Comparison of ENCODE assay signal across 1 cellular context in the genomic region with DNA sequence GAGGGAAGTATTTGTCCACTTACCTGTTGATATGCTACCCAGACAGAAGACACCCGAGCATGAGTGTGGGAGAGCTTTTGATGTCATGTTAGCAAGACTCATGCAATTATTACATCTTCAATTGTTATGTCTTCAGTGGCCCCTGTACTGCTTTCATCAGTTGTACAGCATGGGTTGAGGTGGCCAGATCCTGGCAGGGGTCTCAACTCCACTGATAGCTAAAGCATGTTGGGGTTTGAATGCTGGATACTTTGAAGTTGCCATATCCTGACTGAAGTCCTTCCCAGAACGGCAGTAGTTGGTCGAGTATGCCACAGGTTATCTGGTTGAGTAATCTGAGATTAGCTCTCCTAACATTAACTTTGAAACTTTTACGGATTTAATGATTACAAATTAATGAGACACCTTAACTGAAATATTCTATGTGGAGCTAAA.
TF ChIP-seq lines count a peak whose summit lies in the region.

No MANE protein-coding gene starts in this region.

TF ChIP-seq in HepG2, 621 proteins besides CTCF, POLR2A, EP300 and RAD21 (continued from another document and continues in another):
- TF ChIP-seq UBTF (CRISPR knock-in tag; IDR thresholded peaks at IDR 0.05) (no peak), ZFP37 (CRISPR knock-in tag; IDR thresholded peaks at IDR 0.05; ENCODE audit: borderline replicate concordance) (no peak), ZNF883 (CRISPR knock-in tag; IDR thresholded peaks at IDR 0.05; ENCODE audit: not compliant biosample characterization) (no peak), EEA1 (CRISPR knock-in tag; IDR thresholded peaks at IDR 0.05; ENCODE audit: borderline replicate concordance) (no peak), KLF6 (CRISPR knock-in tag; IDR thresholded peaks at IDR 0.05) (no peak), ZNF841 (CRISPR knock-in tag; IDR thresholded peaks at IDR 0.05; ENCODE audit: borderline replicate concordance) (0 out of 2 replicates have a peak, but pooled peaks have one; percentile 69), ZNF12 (CRISPR knock-in tag; IDR thresholded peaks at IDR 0.05) (no peak), DBP (CRISPR knock-in tag; IDR thresholded peaks at IDR 0.05; ENCODE audit: not compliant biosample characterization) (peak; percentile 21), ZNF7 (CRISPR knock-in tag; IDR thresholded peaks at IDR 0.05) (no peak), CBX1 (IDR thresholded peaks at IDR 0.05; ENCODE audit: low read depth) (no peak), ZNF142 (CRISPR knock-in tag; IDR thresholded peaks at IDR 0.05) (no peak), ZNF780A (CRISPR knock-in tag; IDR thresholded peaks at IDR 0.05) (0 out of 2 replicates have a peak, but pooled peaks have one; percentile 62), NFATC3 (CRISPR knock-in tag; IDR thresholded peaks at IDR 0.05) (no peak), CCAR2 (optimal IDR thresholded peaks at IDR 0.05; ENCODE audit: low read depth, low read length) (no peak), GTF3A (CRISPR knock-in tag; conservative IDR thresholded peaks at IDR 0.05) (no peak), ERF (CRISPR knock-in tag; IDR thresholded peaks at IDR 0.05) (no peak), ZNF160 (CRISPR knock-in tag; IDR thresholded peaks at IDR 0.05) (no peak), ZNF562 (CRISPR knock-in tag; IDR thresholded peaks at IDR 0.05; ENCODE audit: borderline replicate concordance) (no peak), SP1 (IDR thresholded peaks at IDR 0.05) (no peak), SP1 (CRISPR knock-in tag; IDR thresholded peaks at IDR 0.05) (0 out of 2 replicates have a peak, but pooled peaks have one; percentile 8)
- TF ChIP-seq, protein P1, sequence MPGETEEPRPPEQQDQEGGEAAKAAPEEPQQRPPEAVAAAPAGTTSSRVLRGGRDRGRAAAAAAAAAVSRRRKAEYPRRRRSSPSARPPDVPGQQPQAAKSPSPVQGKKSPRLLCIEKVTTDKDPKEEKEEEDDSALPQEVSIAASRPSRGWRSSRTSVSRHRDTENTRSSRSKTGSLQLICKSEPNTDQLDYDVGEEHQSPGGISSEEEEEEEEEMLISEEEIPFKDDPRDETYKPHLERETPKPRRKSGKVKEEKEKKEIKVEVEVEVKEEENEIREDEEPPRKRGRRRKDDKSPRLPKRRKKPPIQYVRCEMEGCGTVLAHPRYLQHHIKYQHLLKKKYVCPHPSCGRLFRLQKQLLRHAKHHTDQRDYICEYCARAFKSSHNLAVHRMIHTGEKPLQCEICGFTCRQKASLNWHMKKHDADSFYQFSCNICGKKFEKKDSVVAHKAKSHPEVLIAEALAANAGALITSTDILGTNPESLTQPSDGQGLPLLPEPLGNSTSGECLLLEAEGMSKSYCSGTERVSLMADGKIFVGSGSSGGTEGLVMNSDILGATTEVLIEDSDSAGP (CRISPR knock-in tag; IDR thresholded peaks at IDR 0.05; ENCODE audit: borderline replicate concordance): no peak
- TF ChIP-seq, protein P2, sequence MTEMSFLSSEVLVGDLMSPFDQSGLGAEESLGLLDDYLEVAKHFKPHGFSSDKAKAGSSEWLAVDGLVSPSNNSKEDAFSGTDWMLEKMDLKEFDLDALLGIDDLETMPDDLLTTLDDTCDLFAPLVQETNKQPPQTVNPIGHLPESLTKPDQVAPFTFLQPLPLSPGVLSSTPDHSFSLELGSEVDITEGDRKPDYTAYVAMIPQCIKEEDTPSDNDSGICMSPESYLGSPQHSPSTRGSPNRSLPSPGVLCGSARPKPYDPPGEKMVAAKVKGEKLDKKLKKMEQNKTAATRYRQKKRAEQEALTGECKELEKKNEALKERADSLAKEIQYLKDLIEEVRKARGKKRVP (CRISPR knock-in tag; IDR thresholded peaks at IDR 0.05): peak in 1 of 2 experiments; percentile 38; a peak in 1 of 4 replicates
- TF ChIP-seq, protein P3, sequence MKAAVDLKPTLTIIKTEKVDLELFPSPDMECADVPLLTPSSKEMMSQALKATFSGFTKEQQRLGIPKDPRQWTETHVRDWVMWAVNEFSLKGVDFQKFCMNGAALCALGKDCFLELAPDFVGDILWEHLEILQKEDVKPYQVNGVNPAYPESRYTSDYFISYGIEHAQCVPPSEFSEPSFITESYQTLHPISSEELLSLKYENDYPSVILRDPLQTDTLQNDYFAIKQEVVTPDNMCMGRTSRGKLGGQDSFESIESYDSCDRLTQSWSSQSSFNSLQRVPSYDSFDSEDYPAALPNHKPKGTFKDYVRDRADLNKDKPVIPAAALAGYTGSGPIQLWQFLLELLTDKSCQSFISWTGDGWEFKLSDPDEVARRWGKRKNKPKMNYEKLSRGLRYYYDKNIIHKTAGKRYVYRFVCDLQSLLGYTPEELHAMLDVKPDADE (CRISPR knock-in tag; IDR thresholded peaks at IDR 0.05): peak; percentile 69; the same call in 1 of the 2 replicates
- TF ChIP-seq, protein P4, sequence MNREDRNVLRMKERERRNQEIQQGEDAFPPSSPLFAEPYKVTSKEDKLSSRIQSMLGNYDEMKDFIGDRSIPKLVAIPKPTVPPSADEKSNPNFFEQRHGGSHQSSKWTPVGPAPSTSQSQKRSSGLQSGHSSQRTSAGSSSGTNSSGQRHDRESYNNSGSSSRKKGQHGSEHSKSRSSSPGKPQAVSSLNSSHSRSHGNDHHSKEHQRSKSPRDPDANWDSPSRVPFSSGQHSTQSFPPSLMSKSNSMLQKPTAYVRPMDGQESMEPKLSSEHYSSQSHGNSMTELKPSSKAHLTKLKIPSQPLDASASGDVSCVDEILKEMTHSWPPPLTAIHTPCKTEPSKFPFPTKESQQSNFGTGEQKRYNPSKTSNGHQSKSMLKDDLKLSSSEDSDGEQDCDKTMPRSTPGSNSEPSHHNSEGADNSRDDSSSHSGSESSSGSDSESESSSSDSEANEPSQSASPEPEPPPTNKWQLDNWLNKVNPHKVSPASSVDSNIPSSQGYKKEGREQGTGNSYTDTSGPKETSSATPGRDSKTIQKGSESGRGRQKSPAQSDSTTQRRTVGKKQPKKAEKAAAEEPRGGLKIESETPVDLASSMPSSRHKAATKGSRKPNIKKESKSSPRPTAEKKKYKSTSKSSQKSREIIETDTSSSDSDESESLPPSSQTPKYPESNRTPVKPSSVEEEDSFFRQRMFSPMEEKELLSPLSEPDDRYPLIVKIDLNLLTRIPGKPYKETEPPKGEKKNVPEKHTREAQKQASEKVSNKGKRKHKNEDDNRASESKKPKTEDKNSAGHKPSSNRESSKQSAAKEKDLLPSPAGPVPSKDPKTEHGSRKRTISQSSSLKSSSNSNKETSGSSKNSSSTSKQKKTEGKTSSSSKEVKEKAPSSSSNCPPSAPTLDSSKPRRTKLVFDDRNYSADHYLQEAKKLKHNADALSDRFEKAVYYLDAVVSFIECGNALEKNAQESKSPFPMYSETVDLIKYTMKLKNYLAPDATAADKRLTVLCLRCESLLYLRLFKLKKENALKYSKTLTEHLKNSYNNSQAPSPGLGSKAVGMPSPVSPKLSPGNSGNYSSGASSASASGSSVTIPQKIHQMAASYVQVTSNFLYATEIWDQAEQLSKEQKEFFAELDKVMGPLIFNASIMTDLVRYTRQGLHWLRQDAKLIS (CRISPR knock-in tag; IDR thresholded peaks at IDR 0.05): peak; percentile 28; the same call in 1 of the 2 replicates
- TF ChIP-seq, protein P5, sequence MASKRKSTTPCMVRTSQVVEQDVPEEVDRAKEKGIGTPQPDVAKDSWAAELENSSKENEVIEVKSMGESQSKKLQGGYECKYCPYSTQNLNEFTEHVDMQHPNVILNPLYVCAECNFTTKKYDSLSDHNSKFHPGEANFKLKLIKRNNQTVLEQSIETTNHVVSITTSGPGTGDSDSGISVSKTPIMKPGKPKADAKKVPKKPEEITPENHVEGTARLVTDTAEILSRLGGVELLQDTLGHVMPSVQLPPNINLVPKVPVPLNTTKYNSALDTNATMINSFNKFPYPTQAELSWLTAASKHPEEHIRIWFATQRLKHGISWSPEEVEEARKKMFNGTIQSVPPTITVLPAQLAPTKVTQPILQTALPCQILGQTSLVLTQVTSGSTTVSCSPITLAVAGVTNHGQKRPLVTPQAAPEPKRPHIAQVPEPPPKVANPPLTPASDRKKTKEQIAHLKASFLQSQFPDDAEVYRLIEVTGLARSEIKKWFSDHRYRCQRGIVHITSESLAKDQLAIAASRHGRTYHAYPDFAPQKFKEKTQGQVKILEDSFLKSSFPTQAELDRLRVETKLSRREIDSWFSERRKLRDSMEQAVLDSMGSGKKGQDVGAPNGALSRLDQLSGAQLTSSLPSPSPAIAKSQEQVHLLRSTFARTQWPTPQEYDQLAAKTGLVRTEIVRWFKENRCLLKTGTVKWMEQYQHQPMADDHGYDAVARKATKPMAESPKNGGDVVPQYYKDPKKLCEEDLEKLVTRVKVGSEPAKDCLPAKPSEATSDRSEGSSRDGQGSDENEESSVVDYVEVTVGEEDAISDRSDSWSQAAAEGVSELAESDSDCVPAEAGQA (IDR thresholded peaks at IDR 0.05; ENCODE audit: low read depth): no peak
- TF ChIP-seq, protein P5 (CRISPR knock-in tag; IDR thresholded peaks at IDR 0.05; ENCODE audit: borderline replicate concordance): no peak
